1 cellular context compared by ENCODE assay signal in genomic region chr4:15238720-15239119, GRCh38.
A peak's percentile ranks its signal among the peaks of the same experiment; 100 is the strongest.
TF ChIP-seq lines count a peak whose summit lies in the region.

No MANE protein-coding gene starts in this region.

TF ChIP-seq in IMR-90, 13 proteins besides CTCF, POLR2A, EP300 and RAD21 (continued from another document):
- no peak for TF ChIP-seq ELK1 (IDR thresholded peaks at IDR 0.05; ENCODE audit: borderline replicate concordance, low read depth, low read length)
- TF ChIP-seq SMC3 (IDR thresholded peaks at IDR 0.05; ENCODE audit: low read depth, low read length): peak; percentile 87
- no peak for TF ChIP-seq NFE2L2 (IDR thresholded peaks at IDR 0.05; ENCODE audit: low read depth, low read length)
- no peak for TF ChIP-seq CHD1 (IDR thresholded peaks at IDR 0.05; ENCODE audit: low read depth, low read length)
- no peak for TF ChIP-seq RCOR1 (IDR thresholded peaks at IDR 0.05; ENCODE audit: insufficient replicate concordance, low read length)
